ENCODE assay signal across 9 cellular contexts in genomic region chr11:66643745-66644437, GRCh38. TPM values are rescaled to one million over a fixed set of nuclear protein-coding genes. Genes with fewer than 3 reads are reported as not detected.
DNase-seq lines count a peak whose midpoint lies in the region; ATAC-seq and TF ChIP-seq lines count a peak whose summit lies in the region.
"Had no signal": no experiment of that assay in that cellular context is flagged by ENCODE, and none has a peak within 500 bp of the region (broad histone marks: within the 10 kb centered on the region; RNA-seq: fewer than 3 reads in every experiment).

No MANE protein-coding gene starts in this region.

- ATAC-seq in activated T-cell treated with anti-CD3 and anti-CD28 coated beads, Interleukin-2, amount 50 U/mL, for 4 hours: no peak
- ATAC-seq in stimulated activated naive B cell treated with anti-CD40 and anti-IgM and Interleukin-4, amounts not matched to agents 10 μg/mL and 1 μg/mL and 100 μg/mL, for 72 hours (replicated peaks): no peak
- ATAC-seq in GM19395 (IDR thresholded peaks at IDR 0.05; ENCODE audit: unreplicated experiment): no peak

- no peak overlapping the region for H3K27ac Mint-ChIP-seq in endothelial cell (ENCODE audit: unreplicated experiment)
- peak overlapping the region; percentile 9 for H3K27ac Mint-ChIP-seq in stimulated activated naive B cell treated with anti-CD40 and anti-IgM and Interleukin-4, amounts not matched to agents 10 μg/mL and 1 μg/mL and 100 μg/mL, for 72 hours

- TF ChIP-seq CTCF in endothelial cell (IDR thresholded peaks at IDR 0.05; ENCODE audit: unreplicated experiment): no peak

- H3K4me3 Mint-ChIP-seq in activated T-cell treated with anti-CD3 and anti-CD28 coated beads, Interleukin-2, amount 50 U/mL, for 4 hours: peak overlapping the region; percentile 97
- peak overlapping the region; percentile 56 for H3K4me3 Mint-ChIP-seq in endothelial cell (ENCODE audit: unreplicated experiment)
- H3K4me3 Mint-ChIP-seq in stimulated activated naive B cell treated with anti-CD40 and anti-IgM and Interleukin-4, amounts not matched to agents 10 μg/mL and 1 μg/mL and 100 μg/mL, for 72 hours: no peak overlapping the region

- no peak for DNase-seq in activated T-cell treated with anti-CD3 and anti-CD28 coated beads, Interleukin-2, amount 50 U/mL, for 4 hours
- DNase-seq in activated T-cell treated with anti-CD3 and anti-CD28 coated beads for 4 hours: no peak
- no peak for DNase-seq in endothelial cell (ENCODE audit: low spot score)
- DNase-seq in stimulated activated naive B cell treated with anti-CD40 and anti-IgM and Interleukin-4, amounts not matched to agents 10 μg/mL and 1 μg/mL and 100 μg/mL, for 72 hours: no peak
- no peak for DNase-seq in NCI-H82 (lab: John Stamatoyannopoulos, UW)
- DNase-seq: MG63, midbrain, T1000 had no signal

- H3K36me3 Mint-ChIP-seq in activated T-cell treated with anti-CD3 and anti-CD28 coated beads, Interleukin-2, amount 50 U/mL, for 4 hours (ENCODE audit: insufficient read depth): peaks cover 84% of the 10 kb centered on the region
- H3K36me3 Mint-ChIP-seq in endothelial cell (ENCODE audit: low read depth, unreplicated experiment): peaks cover 55% of the 10 kb centered on the region
- peaks cover 58 to 81% of the 10 kb centered on the region in 2 donors for H3K36me3 Mint-ChIP-seq in stimulated activated naive B cell treated with anti-CD40 and anti-IgM and Interleukin-4, amounts not matched to agents 10 μg/mL and 1 μg/mL and 100 μg/mL, for 72 hours

- H3K4me1 Mint-ChIP-seq in activated T-cell treated with anti-CD3 and anti-CD28 coated beads, Interleukin-2, amount 50 U/mL, for 4 hours (ENCODE audit: low read depth): peaks cover 82% of the 10 kb centered on the region
- H3K4me1 Mint-ChIP-seq in endothelial cell (ENCODE audit: unreplicated experiment): peaks cover 66% of the 10 kb centered on the region
- H3K4me1 Mint-ChIP-seq in stimulated activated naive B cell treated with anti-CD40 and anti-IgM and Interleukin-4, amounts not matched to agents 10 μg/mL and 1 μg/mL and 100 μg/mL, for 72 hours: peaks cover 45 to 82% of the 10 kb centered on the region in 2 donors

- no peaks in the 10 kb centered on the region for H3K27me3 Mint-ChIP-seq in activated T-cell treated with anti-CD3 and anti-CD28 coated beads, Interleukin-2, amount 50 U/mL, for 4 hours (ENCODE audit: low read depth)
- peaks cover 10% of the 10 kb centered on the region for H3K27me3 Mint-ChIP-seq in endothelial cell (ENCODE audit: unreplicated experiment)
- H3K27me3 Mint-ChIP-seq in stimulated activated naive B cell treated with anti-CD40 and anti-IgM and Interleukin-4, amounts not matched to agents 10 μg/mL and 1 μg/mL and 100 μg/mL, for 72 hours: no peaks in the 10 kb centered on the region

- no peaks in the 10 kb centered on the region for H3K9me3 Mint-ChIP-seq in activated T-cell treated with anti-CD3 and anti-CD28 coated beads, Interleukin-2, amount 50 U/mL, for 4 hours
- H3K9me3 Mint-ChIP-seq in endothelial cell (ENCODE audit: unreplicated experiment): no peaks in the 10 kb centered on the region
- no peaks in the 10 kb centered on the region for H3K9me3 Mint-ChIP-seq in stimulated activated naive B cell treated with anti-CD40 and anti-IgM and Interleukin-4, amounts not matched to agents 10 μg/mL and 1 μg/mL and 100 μg/mL, for 72 hours

RNA-seq across cellular contexts. Expression of gene RBM4, which starts 5.4 kb away (rescaled TPM):
- total RNA-seq in activated T-cell treated with anti-CD3 and anti-CD28 coated beads, Interleukin-2, amount 50 U/mL, for 4 hours: 100 to 1,000 TPM; 135 to 150 (median 138) TPM
- total RNA-seq in endothelial cell (ENCODE audit: unreplicated experiment): 187 TPM

RNA-seq across cellular contexts. Expression of gene RBM14, which starts 27.5 kb away (rescaled TPM):
- total RNA-seq in activated T-cell treated with anti-CD3 and anti-CD28 coated beads, Interleukin-2, amount 50 U/mL, for 4 hours: 100 to 1,000 TPM; 201 to 223 (median 206) TPM
- total RNA-seq in endothelial cell (ENCODE audit: unreplicated experiment): 84.2 TPM

RNA-seq across cellular contexts. Expression of gene RBM4B, which starts 33.8 kb away (rescaled TPM):
- 10 to 100 TPM in 2 of 3 donors, 1 to 10 TPM in 1; 9.0 to 14.9 (median 12.5) TPM for total RNA-seq in activated T-cell treated with anti-CD3 and anti-CD28 coated beads, Interleukin-2, amount 50 U/mL, for 4 hours
- 29.3 TPM for total RNA-seq in endothelial cell (ENCODE audit: unreplicated experiment)

RNA-seq across cellular contexts. Expression of gene CCS, which starts 50.9 kb away (rescaled TPM):
- total RNA-seq in activated T-cell treated with anti-CD3 and anti-CD28 coated beads, Interleukin-2, amount 50 U/mL, for 4 hours: 10 to 100 TPM; 24.5 to 25.3 (median 25.1) TPM
- total RNA-seq in endothelial cell (ENCODE audit: unreplicated experiment): 51.2 TPM

RNA-seq across cellular contexts. Expression of gene CCDC87, which starts 51.0 kb away (rescaled TPM):
- under 1 TPM; 0.08 to 0.16 (median 0.13) TPM for total RNA-seq in activated T-cell treated with anti-CD3 and anti-CD28 coated beads, Interleukin-2, amount 50 U/mL, for 4 hours
- 0.54 TPM for total RNA-seq in endothelial cell (ENCODE audit: unreplicated experiment)

Comparison
In these comparisons a context has a peak if more than half of its experiments do, and no peak if none do; other contexts are left out.
1. H3K4me3 Mint-ChIP-seq: peak in activated T-cell treated with anti-CD3 and anti-CD28 coated beads, Interleukin-2, amount 50 U/mL, for 4 hours (single experiment) and endothelial cell (single experiment); none in stimulated activated naive B cell treated with anti-CD40 and anti-IgM and Interleukin-4, amounts not matched to agents 10 μg/mL and 1 μg/mL and 100 μg/mL, for 72 hours (0 of 2).